ENCODE assay signal across 11 cellular contexts in the genomic region with DNA sequence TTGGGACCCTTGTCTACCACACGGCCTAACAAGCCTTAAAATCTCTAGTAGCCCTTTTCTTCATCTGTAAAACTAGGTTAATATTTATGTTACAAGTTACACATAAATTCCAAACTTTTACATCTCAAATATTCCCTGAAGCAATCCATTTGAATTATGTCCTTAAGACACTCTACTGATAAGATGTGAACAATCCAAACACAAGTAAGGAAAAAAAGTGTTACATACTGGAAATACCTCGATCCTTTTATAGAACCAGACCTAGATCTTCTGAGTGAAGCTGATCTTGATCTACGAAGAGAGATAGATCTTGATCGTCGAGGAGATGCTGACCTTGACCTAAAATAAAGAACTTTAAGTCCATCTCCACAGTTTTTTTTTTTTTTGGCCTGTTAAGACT. TPM values are rescaled to one million over a fixed set of nuclear protein-coding genes. Genes with fewer than 3 reads are reported as not detected.
DNase-seq lines count a peak whose midpoint lies in the region; ATAC-seq and TF ChIP-seq lines count a peak whose summit lies in the region.
"Had no signal": no experiment of that assay in that cellular context is flagged by ENCODE, and none has a peak within 500 bp of the region (broad histone marks: within the 10 kb centered on the region; RNA-seq: fewer than 3 reads in every experiment).

No MANE protein-coding gene starts in this region.

- peaks cover 9 to 68% of the 10 kb centered on the region in 2 donors for H3K36me3 ChIP-seq in gastroesophageal sphincter

- ATAC-seq in activated B cell treated with CpG ODN at 0.5 μM for 24 hours (ENCODE audit: low read depth), result no peak
- no peak for ATAC-seq in gastroesophageal sphincter
- no peak for ATAC-seq in stimulated activated naive B cell treated with anti-CD40 and anti-IgM and Interleukin-4, amounts not matched to agents 10 μg/mL and 1 μg/mL and 100 μg/mL, for 72 hours (replicated peaks)
- ATAC-seq in GM21381 (IDR thresholded peaks at IDR 0.05; ENCODE audit: unreplicated experiment), result no peak
- ATAC-seq in esophagus mucosa, result no peak
- ATAC-seq: Right ventricle myocardium inferior had no signal

- no peak overlapping the region for H3K4me3 ChIP-seq in gastroesophageal sphincter
- H3K4me3 ChIP-seq: coronary artery had no signal

- no peaks in the 10 kb centered on the region for H3K27me3 ChIP-seq in gastroesophageal sphincter
- H3K27me3 ChIP-seq: neutrophil had no signal

- POLR2A ChIA-PET in activated B cell treated with CpG ODN at 0.5 μM for 24 hours (lab: Charles Lee), result interaction anchor here (0.9 kb wide), 1 partner anchor 28 kb away, joined by 3 read pairs; no protein-coding TSS in a partner anchor

- H3K4me3 Mint-ChIP-seq in activated naive CD4-positive, alpha-beta T cell treated with anti-CD3 and anti-CD28 coated beads, Interleukin-2, amount 10 ng/mL, durations not matched to agents 7 days and 5 days, result peak overlapping the region; percentile 52
- peak overlapping the region; percentile 50 for H3K4me3 Mint-ChIP-seq in activated B cell treated with CpG ODN at 0.5 μM for 24 hours
- peak overlapping the region; percentile 60 to 63 for H3K4me3 Mint-ChIP-seq in stimulated activated naive B cell treated with anti-CD40 and anti-IgM and Interleukin-4, amounts not matched to agents 10 μg/mL and 1 μg/mL and 100 μg/mL, for 72 hours

- TF ChIP-seq POLR2A in gastroesophageal sphincter (IDR thresholded peaks at IDR 0.05), result no peak

- H3K27me3 Mint-ChIP-seq in activated naive CD4-positive, alpha-beta T cell treated with anti-CD3 and anti-CD28 coated beads, Interleukin-2, amount 10 ng/mL, durations not matched to agents 7 days and 5 days, result peaks cover 4% of the 10 kb centered on the region
- H3K27me3 Mint-ChIP-seq in activated B cell treated with CpG ODN at 0.5 μM for 24 hours, result no peaks in the 10 kb centered on the region
- H3K27me3 Mint-ChIP-seq in stimulated activated naive B cell treated with anti-CD40 and anti-IgM and Interleukin-4, amounts not matched to agents 10 μg/mL and 1 μg/mL and 100 μg/mL, for 72 hours, result peaks cover 0 to 3% of the 10 kb centered on the region in 2 donors

- peaks cover 67% of the 10 kb centered on the region for H3K4me1 Mint-ChIP-seq in activated naive CD4-positive, alpha-beta T cell treated with anti-CD3 and anti-CD28 coated beads, Interleukin-2, amount 10 ng/mL, durations not matched to agents 7 days and 5 days
- peaks cover 71% of the 10 kb centered on the region for H3K4me1 Mint-ChIP-seq in activated B cell treated with CpG ODN at 0.5 μM for 24 hours
- peaks cover 29 to 63% of the 10 kb centered on the region in 2 donors for H3K4me1 Mint-ChIP-seq in stimulated activated naive B cell treated with anti-CD40 and anti-IgM and Interleukin-4, amounts not matched to agents 10 μg/mL and 1 μg/mL and 100 μg/mL, for 72 hours

- no peak overlapping the region for H3K27ac Mint-ChIP-seq in activated naive CD4-positive, alpha-beta T cell treated with anti-CD3 and anti-CD28 coated beads, Interleukin-2, amount 10 ng/mL, durations not matched to agents 7 days and 5 days
- peak overlapping the region; percentile 79 for H3K27ac Mint-ChIP-seq in activated B cell treated with CpG ODN at 0.5 μM for 24 hours
- peak overlapping the region; percentile 87 for H3K27ac Mint-ChIP-seq in stimulated activated naive B cell treated with anti-CD40 and anti-IgM and Interleukin-4, amounts not matched to agents 10 μg/mL and 1 μg/mL and 100 μg/mL, for 72 hours

- no peaks in the 10 kb centered on the region for H3K9me3 ChIP-seq in gastroesophageal sphincter
- H3K9me3 ChIP-seq: neutrophil had no signal

- H3K27ac ChIP-seq in gastroesophageal sphincter, result peak overlapping the region in 3 of 4 donors; percentile 1 to 25 (median 11)
- H3K27ac ChIP-seq: coronary artery, neutrophil had no signal

- TF ChIP-seq EP300 in gastroesophageal sphincter (IDR thresholded peaks at IDR 0.05), result no peak

- peaks cover 71% of the 10 kb centered on the region for H3K36me3 Mint-ChIP-seq in activated naive CD4-positive, alpha-beta T cell treated with anti-CD3 and anti-CD28 coated beads, Interleukin-2, amount 10 ng/mL, durations not matched to agents 7 days and 5 days
- H3K36me3 Mint-ChIP-seq in activated B cell treated with CpG ODN at 0.5 μM for 24 hours (ENCODE audit: low read depth), result peaks cover 80% of the 10 kb centered on the region
- H3K36me3 Mint-ChIP-seq in stimulated activated naive B cell treated with anti-CD40 and anti-IgM and Interleukin-4, amounts not matched to agents 10 μg/mL and 1 μg/mL and 100 μg/mL, for 72 hours, result peaks cover 47 to 67% of the 10 kb centered on the region in 2 donors

- CTCF ChIA-PET in activated naive CD4-positive, alpha-beta T cell treated with anti-CD3 and anti-CD28 coated beads, Interleukin-2, amount 10 ng/mL, durations not matched to agents 7 days and 5 days (lab: Charles Lee), result interaction anchor here (1.0 to 1.2 kb wide), 2 partner anchors 8 to 166 kb away, joined by 4 read pairs; no protein-coding TSS in a partner anchor
- CTCF ChIA-PET in activated B cell treated with CpG ODN at 0.5 μM for 24 hours (lab: Charles Lee), result interaction anchor here (2.0 kb wide), 1 partner anchor 166 kb away, joined by 9 read pairs; no protein-coding TSS in a partner anchor

- intact Hi-C loops in activated B cell treated with CpG ODN at 0.5 μM for 24 hours (cut with micrococcal nuclease), result no loop called here

- peaks cover 13 to 78% (median 29%) of the 10 kb centered on the region in 3 donors for H3K4me1 ChIP-seq in gastroesophageal sphincter

- WGBS in gastroesophageal sphincter (ENCODE audit: low coverage in 1 of 2), 2 donors, result 60 to 76% methylated on average over 5 of the region's 5 CpGs

- DNase-seq in activated naive CD4-positive, alpha-beta T cell treated with anti-CD3 and anti-CD28 coated beads, Interleukin-2, amount 10 ng/mL, durations not matched to agents 7 days and 5 days, result no peak
- DNase-seq in activated naive CD4-positive, alpha-beta T cell treated with Interleukin-2 at 50 U/mL for 16 hours, result no peak
- DNase-seq in activated B cell treated with CpG ODN at 0.5 μM for 24 hours, result no peak
- DNase-seq in stimulated activated naive B cell treated with anti-CD40 and anti-IgM and Interleukin-4, amounts not matched to agents 10 μg/mL and 1 μg/mL and 100 μg/mL, for 72 hours, result no peak
- DNase-seq in NCI-H1694 (lab: John Stamatoyannopoulos, UW), result no peak

- H3K9me3 Mint-ChIP-seq in activated naive CD4-positive, alpha-beta T cell treated with anti-CD3 and anti-CD28 coated beads, Interleukin-2, amount 10 ng/mL, durations not matched to agents 7 days and 5 days, result no peaks in the 10 kb centered on the region
- no peaks in the 10 kb centered on the region for H3K9me3 Mint-ChIP-seq in activated B cell treated with CpG ODN at 0.5 μM for 24 hours
- H3K9me3 Mint-ChIP-seq in stimulated activated naive B cell treated with anti-CD40 and anti-IgM and Interleukin-4, amounts not matched to agents 10 μg/mL and 1 μg/mL and 100 μg/mL, for 72 hours, result no peaks in the 10 kb centered on the region

- TF ChIP-seq CTCF in activated B cell treated with CpG ODN at 0.5 μM for 24 hours (IDR thresholded peaks at IDR 0.05), result no peak
- no peak for TF ChIP-seq CTCF in gastroesophageal sphincter (IDR thresholded peaks at IDR 0.05)

RNA-seq across cellular contexts. Expression of a gene that starts 3.3 kb away (rescaled TPM):
- total RNA-seq in activated B cell treated with CpG ODN at 0.5 μM for 24 hours (247 and 254 TPM in 2 replicates), gastroesophageal sphincter (100 to 1,000 TPM in 2 of 4 donors, 10 to 100 TPM in 2; 39.0 to 109 (median 73.4) TPM), esophagus mucosa (96.2 TPM)

RNA-seq across cellular contexts. Expression of a gene that starts 30.2 kb away (rescaled TPM):
- total RNA-seq in activated B cell treated with CpG ODN at 0.5 μM for 24 hours, result 16.6 and 17.2 TPM in 2 replicates
- total RNA-seq in gastroesophageal sphincter, result 10 to 100 TPM in 1 of 4 donors, 1 to 10 TPM in 3; 5.9 to 11.2 (median 6.9) TPM
- 7.9 TPM for total RNA-seq in esophagus mucosa
